Comparison of ENCODE assay signal across 1 cellular context in genomic region chr12:114361545-114361944, GRCh38.
TF ChIP-seq lines count a peak whose summit lies in the region.

No MANE protein-coding gene starts in this region.

TF ChIP-seq in GM23338, 12 proteins besides CTCF, POLR2A, EP300 and RAD21 (continued from another document):
- TF ChIP-seq ZNF114 (CRISPR knock-in tag; IDR thresholded peaks at IDR 0.05) (no peak), ETS1 (IDR thresholded peaks at IDR 0.05) (no peak), EZH2phosphoT487 (IDR thresholded peaks at IDR 0.05; ENCODE audit: unreplicated experiment) (no peak), ZNF462 (CRISPR knock-in tag; IDR thresholded peaks at IDR 0.05) (no peak), POLR2AphosphoS5 (IDR thresholded peaks at IDR 0.05; ENCODE audit: low read depth) (no peak), EZH2 (IDR thresholded peaks at IDR 0.05; ENCODE audit: low read depth, unreplicated experiment) (no peak)
